ENCODE assay signal across 7 cellular contexts in the genomic region with DNA sequence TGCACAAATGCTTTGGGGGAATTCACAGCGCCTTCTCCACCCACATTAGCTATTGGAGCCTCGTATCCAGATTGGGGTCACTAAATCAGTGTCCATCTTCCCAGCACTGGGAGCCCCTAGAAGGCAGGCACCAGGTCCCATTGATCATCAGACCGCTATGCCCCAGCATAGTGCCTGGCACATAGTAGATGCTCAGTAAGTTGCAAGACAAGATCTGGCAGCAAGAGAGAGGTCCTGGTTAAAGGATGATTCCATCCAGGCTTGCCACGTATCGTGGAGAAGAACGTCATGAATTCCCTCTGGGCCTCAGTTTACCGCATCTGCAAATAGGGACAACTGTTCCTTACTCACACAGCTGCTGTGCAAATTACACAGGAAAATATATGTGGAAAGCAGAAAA. TPM values are rescaled to one million over a fixed set of nuclear protein-coding genes. Genes with fewer than 3 reads are reported as not detected.
DNase-seq lines count a peak whose midpoint lies in the region; ATAC-seq and TF ChIP-seq lines count a peak whose summit lies in the region.

No MANE protein-coding gene starts in this region.

- peaks cover 11% of the 10 kb centered on the region for H3K27me3 Mint-ChIP-seq in glutamatergic neuron (ENCODE audit: unreplicated experiment)
- H3K27me3 Mint-ChIP-seq in stimulated activated memory B cell treated with anti-CD40 and anti-IgM and Interleukin-4, amounts not matched to agents 10 μg/mL and 1 μg/mL and 100 μg/mL, for 72 hours, result no peaks in the 10 kb centered on the region

- peaks cover 18% of the 10 kb centered on the region for H3K9me3 Mint-ChIP-seq in glutamatergic neuron (ENCODE audit: unreplicated experiment)
- no peaks in the 10 kb centered on the region for H3K9me3 Mint-ChIP-seq in stimulated activated memory B cell treated with anti-CD40 and anti-IgM and Interleukin-4, amounts not matched to agents 10 μg/mL and 1 μg/mL and 100 μg/mL, for 72 hours

- TF ChIP-seq CTCF in HFF-Myc (IDR thresholded peaks at IDR 0.05; ENCODE audit: low read depth, low read length, missing control alignments) (no peak), WI38 (IDR thresholded peaks at IDR 0.05; ENCODE audit: low read depth, low read length) (no peak), glutamatergic neuron (IDR thresholded peaks at IDR 0.05; ENCODE audit: partially characterized antibody, unreplicated experiment) (no peak)

- H3K36me3 Mint-ChIP-seq in glutamatergic neuron (ENCODE audit: unreplicated experiment), result no peaks in the 10 kb centered on the region
- H3K36me3 Mint-ChIP-seq in stimulated activated memory B cell treated with anti-CD40 and anti-IgM and Interleukin-4, amounts not matched to agents 10 μg/mL and 1 μg/mL and 100 μg/mL, for 72 hours, result peaks cover 5% of the 10 kb centered on the region

- H3K4me1 Mint-ChIP-seq in glutamatergic neuron (ENCODE audit: low read depth, unreplicated experiment), result peaks cover 37% of the 10 kb centered on the region
- peaks cover 64% of the 10 kb centered on the region for H3K4me1 Mint-ChIP-seq in stimulated activated memory B cell treated with anti-CD40 and anti-IgM and Interleukin-4, amounts not matched to agents 10 μg/mL and 1 μg/mL and 100 μg/mL, for 72 hours

- no peak for ATAC-seq in stimulated activated memory B cell treated with anti-CD40 and anti-IgM and Interleukin-4, amounts not matched to agents 10 μg/mL and 1 μg/mL and 100 μg/mL, for 72 hours
- no peak for ATAC-seq in GM19035 (IDR thresholded peaks at IDR 0.05; ENCODE audit: unreplicated experiment)

- peak overlapping the region; percentile 92 for H3K4me3 Mint-ChIP-seq in glutamatergic neuron (ENCODE audit: unreplicated experiment)
- H3K4me3 Mint-ChIP-seq in stimulated activated memory B cell treated with anti-CD40 and anti-IgM and Interleukin-4, amounts not matched to agents 10 μg/mL and 1 μg/mL and 100 μg/mL, for 72 hours, result no peak overlapping the region

- peak overlapping the region; percentile 31 for H3K27ac Mint-ChIP-seq in glutamatergic neuron (ENCODE audit: unreplicated experiment)
- H3K27ac Mint-ChIP-seq in stimulated activated memory B cell treated with anti-CD40 and anti-IgM and Interleukin-4, amounts not matched to agents 10 μg/mL and 1 μg/mL and 100 μg/mL, for 72 hours, result peak overlapping the region; percentile 65

- H3K4me3 ChIP-seq in HFF-Myc (replicated peaks; ENCODE audit: low read depth, low read length), result peak overlapping the region; percentile 67
- H3K4me3 ChIP-seq in WI38 (ENCODE audit: low read depth, low read length), result peak overlapping the region; percentile 91

- DNase-seq in HFF-Myc (ENCODE audit: extremely low read depth, low read depth) (no peak), glutamatergic neuron (no peak), activated gamma-delta T cell (lab: John Stamatoyannopoulos, UW) (no peak), AML-193 (lab: John Stamatoyannopoulos, UW) (no peak)

RNA-seq across cellular contexts. Expression of a gene that starts 1.7 kb away (rescaled TPM):
- 81.0 TPM for total RNA-seq in glutamatergic neuron (ENCODE audit: unreplicated experiment)

RNA-seq across cellular contexts. Expression of a gene that starts 46.1 kb away (rescaled TPM):
- total RNA-seq in glutamatergic neuron (ENCODE audit: unreplicated experiment), result 402 TPM
